16 cellular contexts compared by ENCODE assay signal in the genomic region with DNA sequence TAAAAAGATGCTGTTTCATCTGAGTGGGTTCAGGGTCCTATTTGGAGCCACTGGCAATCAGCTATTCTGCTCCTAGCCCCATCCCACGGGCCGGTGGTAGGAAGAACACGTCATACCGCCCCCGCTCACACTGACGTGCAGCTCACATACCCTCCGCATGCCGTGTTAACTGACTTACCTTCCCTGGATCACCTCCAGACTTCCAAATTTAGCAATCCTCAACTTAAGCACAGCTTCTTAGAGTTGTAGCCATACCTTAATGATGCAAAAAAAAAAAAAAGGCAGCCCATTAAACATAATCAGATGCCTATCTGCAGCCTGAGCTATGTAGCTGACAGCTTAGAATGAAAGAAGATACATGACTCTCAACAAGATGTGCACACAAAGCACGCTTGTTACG.
A peak's percentile ranks its signal among the peaks of the same experiment; 100 is the strongest.
DNase-seq lines count a peak whose midpoint lies in the region; ATAC-seq, FAIRE-seq and TF ChIP-seq lines count a peak whose summit lies in the region.
"Had no signal": no experiment of that assay in that cellular context is flagged by ENCODE, and none has a peak within 500 bp of the region (broad histone marks: within the 10 kb centered on the region; RNA-seq: fewer than 3 reads in every experiment).

No MANE protein-coding gene starts in this region.

- DNase-seq in Caco-2 (no peak), RWPE1 (ENCODE audit: low spot score) (peak; percentile 60), epithelial cell of prostate (ENCODE audit: low read depth, low spot score) (peak; percentile 50), neural progenitor cell (ENCODE audit: low spot score) (no peak), GM12891 (ENCODE audit: insufficient read length, low spot score) (no peak), DMS153 treated with DMSO at 0.1 percent for 48 hours (lab: John Stamatoyannopoulos, UW; ENCODE audit: unreplicated experiment) (no peak)
- DNase-seq: CD4-positive, CD25-positive, alpha-beta regulatory T cell; DND-41; KG1; MM.1S; NCI-H1105; NCI-H1694 treated with DMSO at 0.1 percent for 48 hours; NCI-H510A had no signal

- H3F3A ChIP-seq in neural progenitor cell (ENCODE audit: low read depth): no peaks in the 10 kb centered on the region

- no peaks in the 10 kb centered on the region for H3K36me3 Mint-ChIP-seq in Caco-2 (ENCODE audit: insufficient read depth, unreplicated experiment)
- H3K36me3 Mint-ChIP-seq in neural progenitor cell: no peaks in the 10 kb centered on the region
- H3K36me3 Mint-ChIP-seq: CD4-positive, CD25-positive, alpha-beta regulatory T cell had no signal

- no peaks in the 10 kb centered on the region for H3K4me1 Mint-ChIP-seq in Caco-2 (ENCODE audit: low read depth, unreplicated experiment)
- H3K4me1 Mint-ChIP-seq in neural progenitor cell: peaks cover 35% of the 10 kb centered on the region
- H3K4me1 Mint-ChIP-seq: CD4-positive, CD25-positive, alpha-beta regulatory T cell had no signal

- H3K9me3 ChIP-seq in Caco-2: no peaks in the 10 kb centered on the region
- no peaks in the 10 kb centered on the region for H3K9me3 ChIP-seq in neural progenitor cell (ENCODE audit: low read depth)
- H3K9me3 ChIP-seq: A549 had no signal

- POLR2A ChIA-PET in Caco-2 (lab: Charles Lee): interaction anchor here (0.6 kb wide), 1 partner anchor 74 kb away, joined by 3 read pairs; no protein-coding TSS in a partner anchor
- POLR2A ChIA-PET in RWPE1 (lab: Yijun Ruan, JAX; ENCODE audit: low non-redundant PET): no interaction called here

- peaks cover 25% of the 10 kb centered on the region for H3K27me3 Mint-ChIP-seq in Caco-2 (ENCODE audit: insufficient read depth, unreplicated experiment)
- peaks cover 6% of the 10 kb centered on the region for H3K27me3 Mint-ChIP-seq in neural progenitor cell (ENCODE audit: insufficient read depth, low read depth)
- H3K27me3 Mint-ChIP-seq: CD4-positive, CD25-positive, alpha-beta regulatory T cell had no signal

- no peaks in the 10 kb centered on the region for H3K79me2 ChIP-seq in neural progenitor cell (ENCODE audit: low read depth)

- TF ChIP-seq CTCF in Caco-2 (IDR thresholded peaks at IDR 0.05; ENCODE audit: insufficient read depth in 1 of 2, low read depth in 1 of 2, low read length in 1 of 2, severe bottlenecking in 1 of 2, unreplicated experiment in 1 of 2) (no peak), RWPE1 (conservative IDR thresholded peaks at IDR 0.05; ENCODE audit: low read depth) (no peak), neural progenitor cell (IDR thresholded peaks at IDR 0.05) (no peak)

- no peak overlapping the region for H3K4me2 ChIP-seq in neural progenitor cell
- H3K4me2 ChIP-seq: A549 had no signal

- no peak for FAIRE-seq in GM12891 (lab: Jason Lieb, UNC)
- FAIRE-seq: A549 had no signal

- ATAC-seq in GM19463 (IDR thresholded peaks at IDR 0.05; ENCODE audit: unreplicated experiment) (no peak), HG02571 (IDR thresholded peaks at IDR 0.05; ENCODE audit: unreplicated experiment) (no peak)
- ATAC-seq: A549 had no signal

- H2AFZ ChIP-seq in neural progenitor cell (replicated peaks): no peak overlapping the region

- H3K36me3 ChIP-seq in Caco-2 (ENCODE audit: control insufficient read depth, insufficient read depth, low read length): no peaks in the 10 kb centered on the region
- no peaks in the 10 kb centered on the region for H3K36me3 ChIP-seq in neural progenitor cell

- H3K27ac ChIP-seq in RWPE1 (no peak overlapping the region), epithelial cell of prostate (no peak overlapping the region), neural progenitor cell (no peak overlapping the region)
- H3K27ac ChIP-seq: A549 had no signal

- H3K4me3 Mint-ChIP-seq in Caco-2 (ENCODE audit: unreplicated experiment) (peak overlapping the region; percentile 5), neural progenitor cell (no peak overlapping the region)
- H3K4me3 Mint-ChIP-seq: CD4-positive, CD25-positive, alpha-beta regulatory T cell had no signal

- no TSS peak for BruUV-seq in Caco-2 (replicated peaks; lab: Mats Ljungman, UMichigan)

- H3K4me3 ChIP-seq in Caco-2 (ENCODE audit: low read depth, low read length) (no peak overlapping the region), neural progenitor cell (no peak overlapping the region)
- H3K4me3 ChIP-seq: A549 had no signal

- CTCF ChIA-PET in Caco-2 (lab: Charles Lee) (no interaction called here), RWPE1 (lab: Yijun Ruan, JAX) (interaction anchor here (0.6 to 0.7 kb wide), 3 partner anchors 108 to 1581 kb away, joined by 3 read pairs; no protein-coding TSS in a partner anchor)

- H3K4me1 ChIP-seq in Caco-2: no peaks in the 10 kb centered on the region
- peaks cover 12% of the 10 kb centered on the region for H3K4me1 ChIP-seq in neural progenitor cell
- H3K4me1 ChIP-seq: A549 had no signal

- H3K27me3 ChIP-seq in Caco-2 (replicated peaks; ENCODE audit: control insufficient read depth, insufficient read depth, low read length): no peaks in the 10 kb centered on the region; the same call in 1 of the 2 replicates
- no peaks in the 10 kb centered on the region for H3K27me3 ChIP-seq in neural progenitor cell

- no peak overlapping the region for H3K9ac ChIP-seq in neural progenitor cell

- H4K20me1 ChIP-seq in neural progenitor cell (ENCODE audit: low read depth): no peaks in the 10 kb centered on the region

- intact Hi-C loops in Caco-2 (cut with micrococcal nuclease; ENCODE audit: unreplicated experiment): no loop called here

- TF ChIP-seq POLR2A in GM12891 (IDR thresholded peaks at IDR 0.05; ENCODE audit: low read depth, low read length): no peak

- H3K9me3 Mint-ChIP-seq in Caco-2 (ENCODE audit: unreplicated experiment) (no peaks in the 10 kb centered on the region), neural progenitor cell (no peaks in the 10 kb centered on the region)

- no peak overlapping the region for H3K27ac Mint-ChIP-seq in Caco-2 (ENCODE audit: unreplicated experiment)
- peak overlapping the region; percentile 77 for H3K27ac Mint-ChIP-seq in neural progenitor cell
- H3K27ac Mint-ChIP-seq: CD4-positive, CD25-positive, alpha-beta regulatory T cell had no signal

TF ChIP-seq in GM12891, 5 proteins besides CTCF, POLR2A, EP300 and RAD21:
- TF ChIP-seq POLR2AphosphoS5 (IDR thresholded peaks at IDR 0.05; ENCODE audit: low read depth, low read length): no peak
- TF ChIP-seq POU2F2 (IDR thresholded peaks at IDR 0.05; ENCODE audit: low read depth, low read length): no peak
- no peak for TF ChIP-seq TAF1 (IDR thresholded peaks at IDR 0.05; ENCODE audit: low read depth, low read length)
- no peak for TF ChIP-seq SPI1 (IDR thresholded peaks at IDR 0.05; ENCODE audit: low read depth, low read length)
- no peak for TF ChIP-seq PAX5 (IDR thresholded peaks at IDR 0.05; ENCODE audit: insufficient read depth, low read length, severe bottlenecking)

Comparison
In these comparisons a context has a peak if more than half of its experiments do, and no peak if none do; other contexts are left out.
1. DNase-seq: peak in RWPE1 (single experiment) and epithelial cell of prostate (single experiment); none in Caco-2 (0 of 2), neural progenitor cell (single experiment), GM12891 (single experiment) and DMS153 treated with DMSO at 0.1 percent for 48 hours (single experiment).